Comparison of ENCODE assay signal across 18 cellular contexts in genomic region chr4:147639388-147639787, GRCh38. TPM values are rescaled to one million over a fixed set of nuclear protein-coding genes. Genes with fewer than 3 reads are reported as not detected.
DNase-seq lines count a peak whose midpoint lies in the region; ATAC-seq, FAIRE-seq and TF ChIP-seq lines count a peak whose summit lies in the region.
"Had no signal": no experiment of that assay in that cellular context is flagged by ENCODE, and none has a peak within 500 bp of the region (broad histone marks: within the 10 kb centered on the region; RNA-seq: fewer than 3 reads in every experiment).

No MANE protein-coding gene starts in this region.

- in situ Hi-C loops in astrocyte of the spinal cord (cut with HindIII; ENCODE audit: low sequenced_read_pairs): no loop called here

- DNase-seq in CD4-positive, alpha-beta T cell: no peak
- DNase-seq in astrocyte of the spinal cord (ENCODE audit: low read depth, low spot score): peak; percentile 13
- DNase-seq in mesothelial cell of epicardium (ENCODE audit: low spot score in 2 of 2, unreplicated experiment in 2 of 2): no peak
- no peak for DNase-seq in GM20000 (ENCODE audit: low spot score)
- no peak for DNase-seq in inferior parietal cortex (ENCODE audit: extremely low spot score)
- no peak for DNase-seq in RCC 7860 (ENCODE audit: low spot score)
- DNase-seq: activated CD4-positive, CD25-positive, alpha-beta regulatory T cell; activated CD8-positive, alpha-beta memory T cell treated with anti-CD3 and anti-CD28 coated beads for 24 hours; Caco-2; dermis blood vessel endothelial cell; glutamatergic neuron; NCI-H1417 treated with DMSO at 0.1 percent for 48 hours; NCI-H748 treated with DMSO at 0.1 percent for 48 hours; right cardiac atrium; testis had no signal

- no peaks in the 10 kb centered on the region for H3K27me3 Mint-ChIP-seq in CD4-positive, alpha-beta T cell
- H3K27me3 Mint-ChIP-seq in IgD-negative memory B cell: no peaks in the 10 kb centered on the region
- no peaks in the 10 kb centered on the region for H3K27me3 Mint-ChIP-seq in mesothelial cell of epicardium (ENCODE audit: low read depth)

- CTCF ChIA-PET in CD4-positive, alpha-beta T cell (lab: Charles Lee): no interaction called here

- no peak for TF ChIP-seq CTCF in CD4-positive, alpha-beta T cell (IDR thresholded peaks at IDR 0.05)
- no peak for TF ChIP-seq CTCF in astrocyte of the spinal cord (IDR thresholded peaks at IDR 0.05; ENCODE audit: low read depth, low read length)
- no peak for TF ChIP-seq CTCF in mesothelial cell of epicardium (IDR thresholded peaks at IDR 0.05; ENCODE audit: unreplicated experiment)
- no peak for TF ChIP-seq CTCF in GM20000 (IDR thresholded peaks at IDR 0.05; ENCODE audit: extremely low read depth, missing control alignments)

- H3K9me3 ChIP-seq in CD4-positive, alpha-beta T cell (ENCODE audit: control insufficient read depth, low read length): no peaks in the 10 kb centered on the region
- H3K9me3 ChIP-seq: Caco-2, testis had no signal

- peak overlapping the region; percentile 63 for H3K27ac Mint-ChIP-seq in CD4-positive, alpha-beta T cell
- H3K27ac Mint-ChIP-seq in IgD-negative memory B cell: peak overlapping the region; percentile 52 to 88 (median 74)
- H3K27ac Mint-ChIP-seq in mesothelial cell of epicardium: peak overlapping the region; percentile 79

- peaks cover 2% of the 10 kb centered on the region for H3K9me3 Mint-ChIP-seq in CD4-positive, alpha-beta T cell
- H3K9me3 Mint-ChIP-seq in IgD-negative memory B cell (peaks cover 0 to 4% (median 0%) of the 10 kb centered on the region in 3 donors), mesothelial cell of epicardium (peaks cover 16% of the 10 kb centered on the region)
- H3K9me3 Mint-ChIP-seq: immature natural killer cell had no signal

- intact Hi-C loops in CD4-positive, alpha-beta T cell (cut with DNase I, micrococcal nuclease): no loop called here

- no peak overlapping the region for H3K4me3 ChIP-seq in astrocyte of the spinal cord (ENCODE audit: low read depth, low read length)
- H3K4me3 ChIP-seq: testis had no signal

- H3K27me3 ChIP-seq in CD4-positive, alpha-beta T cell (ENCODE audit: control insufficient read depth, insufficient read depth, low read length): no peaks in the 10 kb centered on the region
- H3K27me3 ChIP-seq: testis had no signal

- ATAC-seq in CD4-positive, alpha-beta T cell (ENCODE audit: poor library complexity): no peak
- ATAC-seq: right cardiac atrium had no signal

- H3K27ac ChIP-seq in CD4-positive, alpha-beta T cell (ENCODE audit: low read depth, low read length): no peak overlapping the region
- H3K27ac ChIP-seq: testis had no signal

- FAIRE-seq in RCC 7860 (lab: Jason Lieb, UNC): no peak
- FAIRE-seq: bronchial epithelial cell had no signal

- POLR2A ChIA-PET in CD4-positive, alpha-beta T cell (lab: Charles Lee): interaction anchor here (0.9 kb wide), 1 partner anchor 22 kb away, joined by 4 read pairs; the partner anchor contains the start of gene TMEM184C

- H3K4me1 Mint-ChIP-seq in CD4-positive, alpha-beta T cell (ENCODE audit: low read depth): peaks cover 28% of the 10 kb centered on the region
- H3K4me1 Mint-ChIP-seq in IgD-negative memory B cell (peaks cover 9 to 14% (median 10%) of the 10 kb centered on the region in 3 donors), mesothelial cell of epicardium (peaks cover under 1% of the 10 kb centered on the region)

- H3K4me3 Mint-ChIP-seq in CD4-positive, alpha-beta T cell: no peak overlapping the region
- H3K4me3 Mint-ChIP-seq in IgD-negative memory B cell: no peak overlapping the region
- no peak overlapping the region for H3K4me3 Mint-ChIP-seq in mesothelial cell of epicardium
- H3K4me3 Mint-ChIP-seq: immature natural killer cell had no signal

- H3K36me3 Mint-ChIP-seq in CD4-positive, alpha-beta T cell (ENCODE audit: low read depth): peaks cover 83% of the 10 kb centered on the region
- H3K36me3 Mint-ChIP-seq in IgD-negative memory B cell: peaks cover 9% of the 10 kb centered on the region
- H3K36me3 Mint-ChIP-seq in mesothelial cell of epicardium: peaks cover 57% of the 10 kb centered on the region

RNA-seq across cellular contexts. Expression of gene TMEM184C, which starts 22.2 kb away (rescaled TPM):
- total RNA-seq in CD4-positive, alpha-beta T cell: 10 to 100 TPM; 10.0 to 10.1 TPM
- 24.1 TPM for polyA plus RNA-seq in IgD-negative memory B cell
- 34.7 to 38.7 TPM (median 37.6 TPM) in 3 replicates for total RNA-seq in mesothelial cell of epicardium

RNA-seq across cellular contexts. Expression of gene PRMT9, which starts 44.6 kb away (rescaled TPM):
- 10 to 100 TPM; 21.0 to 21.1 TPM for total RNA-seq in CD4-positive, alpha-beta T cell
- polyA plus RNA-seq in IgD-negative memory B cell: 4.2 TPM
- total RNA-seq in mesothelial cell of epicardium: 13.6 to 14.8 TPM (median 13.6 TPM) in 3 replicates
